ENCODE assay signal across 19 cellular contexts in genomic region chr13:79674765-79675515, GRCh38.
A peak's percentile ranks its signal among the peaks of the same experiment; 100 is the strongest.
DNase-seq lines count a peak whose midpoint lies in the region; ATAC-seq, FAIRE-seq and TF ChIP-seq lines count a peak whose summit lies in the region.
"Had no signal": no experiment of that assay in that cellular context is flagged by ENCODE, and none has a peak within 500 bp of the region (broad histone marks: within the 10 kb centered on the region; RNA-seq: fewer than 3 reads in every experiment).

No MANE protein-coding gene starts in this region.

- H3K4me3 ChIP-seq in GM23338 = no peak overlapping the region
- no peak overlapping the region for H3K4me3 ChIP-seq in endothelial cell of umbilical vein (replicated peaks in 1 of 3; ENCODE audit: insufficient read depth in 1 of 3, low read depth in 1 of 3, low read length in 3 of 3)
- no peak overlapping the region for H3K4me3 ChIP-seq in neural progenitor cell
- H3K4me3 ChIP-seq in thyroid gland (replicated peaks in 1 of 3) = no peak overlapping the region
- H3K4me3 ChIP-seq: HAP-1 had no signal

- H3K27ac Mint-ChIP-seq in GM23338 = no peak overlapping the region
- no peak overlapping the region for H3K27ac Mint-ChIP-seq in neural progenitor cell
- H3K27ac Mint-ChIP-seq: CD14-positive monocyte had no signal

- BruUV-seq in endothelial cell of umbilical vein (replicated peaks; lab: Mats Ljungman, UMichigan) = no TSS peak

- 97% methylated on average over 5 of the region's 5 CpGs for WGBS in thyroid gland, 2 donors

- no peak for DNase-seq in GM23338 (ENCODE audit: low spot score)
- no peak for DNase-seq in RWPE1 (ENCODE audit: low spot score)
- DNase-seq in endothelial cell of umbilical vein (ENCODE audit: low read depth, low spot score) = no peak
- DNase-seq in neural progenitor cell (ENCODE audit: low spot score) = no peak
- DNase-seq in thyroid gland = no peak
- DNase-seq in GM20000 (ENCODE audit: low spot score) = no peak
- DNase-seq in NOMO-1 (lab: John Stamatoyannopoulos, UW; ENCODE audit: unreplicated experiment in 2 of 2) = no peak
- DNase-seq: AML-193; DMS79 treated with DMSO at 0.1 percent for 48 hours; NCI-H1436; NCI-H1930; NCI-H2171; NCI-H526; NK-92 treated with Interleukin-12 subunit alpha and Interleukin-12 subunit beta, amount 100 ng/mL, for 24 hours; SHP77 had no signal

- no peaks in the 10 kb centered on the region for H3K36me3 ChIP-seq in GM23338 (ENCODE audit: insufficient read depth)
- no peaks in the 10 kb centered on the region for H3K36me3 ChIP-seq in endothelial cell of umbilical vein (ENCODE audit: control insufficient read depth in 2 of 2, extremely low read depth in 1 of 2, insufficient read depth in 2 of 2, low read length in 2 of 2)
- H3K36me3 ChIP-seq in neural progenitor cell = no peaks in the 10 kb centered on the region
- no peaks in the 10 kb centered on the region for H3K36me3 ChIP-seq in thyroid gland
- H3K36me3 ChIP-seq: HAP-1 had no signal

- H3K9me2 ChIP-seq in GM23338 (ENCODE audit: insufficient read depth) = no peaks in the 10 kb centered on the region

- dilution Hi-C loops in endothelial cell of umbilical vein (cut with MboI; ENCODE audit: extremely low pct_ligation_motif_present, low sequenced_read_pairs) = no loop called here

- H4K20me1 ChIP-seq in GM23338 (replicated peaks; ENCODE audit: insufficient read depth) = no peaks in the 10 kb centered on the region
- H4K20me1 ChIP-seq in endothelial cell of umbilical vein (replicated peaks; ENCODE audit: control insufficient read depth, extremely low read depth, insufficient read depth, low read length) = no peaks in the 10 kb centered on the region
- no peaks in the 10 kb centered on the region for H4K20me1 ChIP-seq in neural progenitor cell (ENCODE audit: low read depth)

- no peak overlapping the region for H3K4me3 Mint-ChIP-seq in GM23338
- no peak overlapping the region for H3K4me3 Mint-ChIP-seq in neural progenitor cell
- H3K4me3 Mint-ChIP-seq: CD14-positive monocyte had no signal

- intact Hi-C loops in endothelial cell of umbilical vein (cut with micrococcal nuclease) = loop anchor here (5.0 to 10.0 kb wide), 5 partner anchors 197 to 1287 kb away; no protein-coding TSS in a partner anchor
- intact Hi-C loops in thyroid gland (cut with DNase I) = loop anchor here (10.0 kb wide), 1 partner anchor 670 kb away; the partner anchor contains the start of gene SPRY2

- POLR2A ChIA-PET in RWPE1 (lab: Yijun Ruan, JAX; ENCODE audit: low non-redundant PET) (no interaction called here), endothelial cell of umbilical vein (lab: Charles Lee) (no interaction called here)

- TF ChIP-seq CTCF in GM23338 (conservative IDR thresholded peaks at IDR 0.05; ENCODE audit: low read depth in 2 of 2) = no peak
- no peak for TF ChIP-seq CTCF in RWPE1 (conservative IDR thresholded peaks at IDR 0.05; ENCODE audit: low read depth)
- no peak for TF ChIP-seq CTCF in endothelial cell of umbilical vein (IDR thresholded peaks at IDR 0.05; ENCODE audit: extremely low read depth in 1 of 2, insufficient read depth in 1 of 2, low read depth in 1 of 2, low read length in 2 of 2)
- TF ChIP-seq CTCF in neural progenitor cell (IDR thresholded peaks at IDR 0.05) = no peak
- no peak for TF ChIP-seq CTCF in thyroid gland (IDR thresholded peaks at IDR 0.05)
- TF ChIP-seq CTCF in GM20000 (IDR thresholded peaks at IDR 0.05; ENCODE audit: extremely low read depth, missing control alignments) = no peak

- H3K9me3 ChIP-seq in endothelial cell of umbilical vein (replicated peaks; ENCODE audit: control insufficient read depth, insufficient read depth, low read length) = no peaks in the 10 kb centered on the region
- no peaks in the 10 kb centered on the region for H3K9me3 ChIP-seq in neural progenitor cell (ENCODE audit: low read depth)
- H3K9me3 ChIP-seq in thyroid gland = no peaks in the 10 kb centered on the region
- H3K9me3 ChIP-seq: HAP-1 had no signal

- H3K27ac ChIP-seq in GM23338 (ENCODE audit: low read depth) (no peak overlapping the region), RWPE1 (peak overlapping the region; percentile 36; the same call in 1 of the 2 replicates), endothelial cell of umbilical vein (ENCODE audit: insufficient read depth, low read depth, low read length) (no peak overlapping the region), neural progenitor cell (no peak overlapping the region), thyroid gland (no peak overlapping the region)
- H3K27ac ChIP-seq: KMS-11 had no signal

- H3K27me3 ChIP-seq in GM23338 (ENCODE audit: insufficient read depth) (no peaks in the 10 kb centered on the region), endothelial cell of umbilical vein (ENCODE audit: control insufficient read depth in 2 of 2, insufficient read depth in 2 of 2, low read length in 2 of 2) (no peaks in the 10 kb centered on the region), neural progenitor cell (no peaks in the 10 kb centered on the region), thyroid gland (no peaks in the 10 kb centered on the region)

- no peaks in the 10 kb centered on the region for H3K9me1 ChIP-seq in endothelial cell of umbilical vein (replicated peaks; ENCODE audit: control insufficient read depth, extremely low read depth, insufficient read depth, low read length)

- peak; percentile 42 for FAIRE-seq in endothelial cell of umbilical vein (lab: Jason Lieb, UNC)
- FAIRE-seq: RCC 7860 had no signal

- H3K79me2 ChIP-seq in GM23338 (replicated peaks; ENCODE audit: insufficient read depth) (no peaks in the 10 kb centered on the region), endothelial cell of umbilical vein (ENCODE audit: control insufficient read depth, insufficient read depth, low read length) (no peaks in the 10 kb centered on the region), neural progenitor cell (ENCODE audit: low read depth) (no peaks in the 10 kb centered on the region)

- H3K4me1 ChIP-seq in GM23338 (ENCODE audit: insufficient read depth) (peaks cover 4% of the 10 kb centered on the region; the same call in 1 of the 2 replicates), endothelial cell of umbilical vein (ENCODE audit: control insufficient read depth, extremely low read depth, insufficient read depth, low read length) (no peaks in the 10 kb centered on the region), neural progenitor cell (no peaks in the 10 kb centered on the region), thyroid gland (peaks cover 11 to 14% of the 10 kb centered on the region in 2 donors)
- H3K4me1 ChIP-seq: HAP-1 had no signal

- H2AFZ ChIP-seq in GM23338 (peak overlapping the region; percentile 18; the same call in 1 of the 2 replicates), endothelial cell of umbilical vein (ENCODE audit: low read depth, low read length) (no peak overlapping the region), neural progenitor cell (replicated peaks) (peak overlapping the region; percentile 37)

- TF ChIP-seq POLR2A in endothelial cell of umbilical vein (IDR thresholded peaks at IDR 0.05; ENCODE audit: low read depth, low read length) (no peak), thyroid gland (IDR thresholded peaks at IDR 0.05) (no peak)

- H3F3A ChIP-seq in GM23338 (replicated peaks; ENCODE audit: low read depth) (no peaks in the 10 kb centered on the region), neural progenitor cell (ENCODE audit: low read depth) (no peaks in the 10 kb centered on the region)

- H3K36me3 Mint-ChIP-seq in GM23338 (ENCODE audit: low read depth) = no peaks in the 10 kb centered on the region
- peaks cover 3% of the 10 kb centered on the region for H3K36me3 Mint-ChIP-seq in neural progenitor cell
- H3K36me3 Mint-ChIP-seq: CD14-positive monocyte had no signal

- ATAC-seq in GM23338 = no peak

- CTCF ChIA-PET in RWPE1 (lab: Yijun Ruan, JAX) (interaction anchor here (0.6 kb wide), 1 partner anchor 291 kb away, joined by 5 read pairs; no protein-coding TSS in a partner anchor), endothelial cell of umbilical vein (lab: Charles Lee) (interaction anchor here (0.6 to 1.4 kb wide), 6 partner anchors 15 to 1343 kb away, joined by 3 read pairs; partner anchors contain the start of gene SPRY2)

- H3K4me2 ChIP-seq in GM23338 (no peak overlapping the region), endothelial cell of umbilical vein (ENCODE audit: insufficient read depth, low read length) (no peak overlapping the region), neural progenitor cell (no peak overlapping the region)
- H3K4me2 ChIP-seq: KMS-11 had no signal

- no peaks in the 10 kb centered on the region for H3K9me3 Mint-ChIP-seq in GM23338
- peaks cover 7% of the 10 kb centered on the region for H3K9me3 Mint-ChIP-seq in neural progenitor cell

- H3K4me1 Mint-ChIP-seq in GM23338 (peaks cover 6% of the 10 kb centered on the region; the same call in 2 of the 3 replicates), neural progenitor cell (peaks cover 44% of the 10 kb centered on the region)

- H3K9ac ChIP-seq in endothelial cell of umbilical vein (replicated peaks; ENCODE audit: extremely low read depth, insufficient read depth, low read length) (no peak overlapping the region), neural progenitor cell (no peak overlapping the region)
- H3K9ac ChIP-seq: KMS-11 had no signal

- H3K27me3 Mint-ChIP-seq in GM23338 (ENCODE audit: insufficient read depth, low read depth, poor library complexity) (no peaks in the 10 kb centered on the region), neural progenitor cell (ENCODE audit: insufficient read depth, low read depth) (peaks cover 7% of the 10 kb centered on the region)

TF ChIP-seq in GM23338, 12 proteins besides CTCF, POLR2A, EP300 and RAD21 (continues in another document):
- no peak for TF ChIP-seq CREB1 (CRISPR knock-in tag; IDR thresholded peaks at IDR 0.05; ENCODE audit: low read depth)

TF ChIP-seq in endothelial cell of umbilical vein, 7 proteins besides CTCF, POLR2A, EP300 and RAD21:
- TF ChIP-seq EZH2 (IDR thresholded peaks at IDR 0.05; ENCODE audit: borderline replicate concordance, low read depth, low read length, severe bottlenecking) (no peak), FOS (IDR thresholded peaks at IDR 0.05; ENCODE audit: borderline replicate concordance, insufficient read depth, low read length) (no peak), GATA2 (IDR thresholded peaks at IDR 0.05; ENCODE audit: insufficient read depth, insufficient read length, low read depth, low read length) (no peak), JUN (IDR thresholded peaks at IDR 0.05; ENCODE audit: borderline replicate concordance, insufficient read depth, insufficient read length, low read depth) (no peak), MYC (IDR thresholded peaks at IDR 0.05; ENCODE audit: low read depth, low read length) (no peak), POLR2AphosphoS5 (IDR thresholded peaks at IDR 0.05; ENCODE audit: insufficient read depth, low read depth, low read length) (no peak), MAX (IDR thresholded peaks at IDR 0.05; ENCODE audit: insufficient read depth, insufficient read length) (no peak)
